8 cellular contexts compared by ENCODE assay signal in genomic region chr1:64505944-64506658, GRCh38. TPM values are rescaled to one million over a fixed set of nuclear protein-coding genes. Genes with fewer than 3 reads are reported as not detected.
DNase-seq lines count a peak whose midpoint lies in the region; ATAC-seq and TF ChIP-seq lines count a peak whose summit lies in the region.

No MANE protein-coding gene starts in this region.

- peaks cover 8% of the 10 kb centered on the region for H3K27me3 Mint-ChIP-seq in activated CD4-positive, alpha-beta memory T cell treated with anti-CD3 and anti-CD28 coated beads for 36 hours
- H3K27me3 Mint-ChIP-seq in osteocyte (ENCODE audit: unreplicated experiment): peaks cover 8% of the 10 kb centered on the region

- H3K4me1 ChIP-seq in esophagus (ENCODE audit: control insufficient read depth in 2 of 2, insufficient read depth in 2 of 2, low read length in 1 of 2): peaks cover 0 to 2% of the 10 kb centered on the region in 2 donors

- H3K9me3 ChIP-seq in AG04450 (ENCODE audit: control insufficient read depth, insufficient read depth, low read length) (no peaks in the 10 kb centered on the region), esophagus (ENCODE audit: control insufficient read depth in 2 of 2, insufficient read depth in 1 of 2, low read depth in 1 of 2, low read length in 1 of 2) (no peaks in the 10 kb centered on the region)

- WGBS in esophagus, 2 donors: 28 to 39% methylated on average over 14 to 15 of the region's 15 CpGs

- CTCF ChIA-PET in AG04450 (lab: Charles Lee): no interaction called here
- CTCF ChIA-PET in activated CD4-positive, alpha-beta memory T cell treated with anti-CD3 and anti-CD28 coated beads for 36 hours (lab: Charles Lee): no interaction called here

- peak overlapping the region; percentile 44 for H3K4me3 ChIP-seq in AG04450 (ENCODE audit: low read depth, low read length)
- H3K4me3 ChIP-seq in esophagus (ENCODE audit: low read depth in 1 of 2, low read length in 2 of 2): peak overlapping the region; percentile 5 to 50

- H3K27ac ChIP-seq in AG04450 (ENCODE audit: low read depth, low read length) (no peak overlapping the region), esophagus (ENCODE audit: low read depth in 2 of 2, low read length in 1 of 2) (peak overlapping the region; percentile 38 to 62)

- intact Hi-C loops in activated CD4-positive, alpha-beta memory T cell treated with anti-CD3 and anti-CD28 coated beads for 36 hours (cut with micrococcal nuclease): loop anchor here (5.0 kb wide), 1 partner anchor 34 kb away; the partner anchor contains the start of gene CACHD1

- ATAC-seq in HG03108 (IDR thresholded peaks at IDR 0.05; ENCODE audit: unreplicated experiment) (no peak), GM21423 (IDR thresholded peaks at IDR 0.05; ENCODE audit: unreplicated experiment) (no peak)

- peak overlapping the region; percentile 76 for H3K4me3 Mint-ChIP-seq in activated CD4-positive, alpha-beta memory T cell treated with anti-CD3 and anti-CD28 coated beads for 36 hours
- peak overlapping the region; percentile 77 for H3K4me3 Mint-ChIP-seq in osteocyte (ENCODE audit: unreplicated experiment)

- DNase-seq in AG04450 (ENCODE audit: low read depth, low spot score) (no peak), NCI-H1417 (lab: John Stamatoyannopoulos, UW) (peak; percentile 79 to 97 (median 90)), osteocyte (ENCODE audit: extremely low spot score, unreplicated experiment) (no peak), activated gamma-delta T cell (lab: John Stamatoyannopoulos, UW) (no peak)
- DNase-seq in activated CD4-positive, alpha-beta memory T cell treated with anti-CD3 and anti-CD28 coated beads for 36 hours: peak; percentile 28

- H3K36me3 Mint-ChIP-seq in activated CD4-positive, alpha-beta memory T cell treated with anti-CD3 and anti-CD28 coated beads for 36 hours: no peaks in the 10 kb centered on the region
- no peaks in the 10 kb centered on the region for H3K36me3 Mint-ChIP-seq in osteocyte (ENCODE audit: unreplicated experiment)

- TF ChIP-seq CTCF in AG04450 (IDR thresholded peaks at IDR 0.05; ENCODE audit: low read depth, low read length): no peak
- TF ChIP-seq CTCF in osteocyte (IDR thresholded peaks at IDR 0.05): no peak

- no peaks in the 10 kb centered on the region for H3K9me3 Mint-ChIP-seq in activated CD4-positive, alpha-beta memory T cell treated with anti-CD3 and anti-CD28 coated beads for 36 hours
- no peaks in the 10 kb centered on the region for H3K9me3 Mint-ChIP-seq in osteocyte (ENCODE audit: unreplicated experiment)

- H3K27me3 ChIP-seq in AG04450 (ENCODE audit: control insufficient read depth, insufficient read depth, low read length) (no peaks in the 10 kb centered on the region), esophagus (ENCODE audit: control insufficient read depth in 1 of 2, insufficient read depth in 2 of 2, low read length in 2 of 2) (no peaks in the 10 kb centered on the region)

- peaks cover 14% of the 10 kb centered on the region for H3K4me1 Mint-ChIP-seq in activated CD4-positive, alpha-beta memory T cell treated with anti-CD3 and anti-CD28 coated beads for 36 hours (ENCODE audit: low read depth)
- H3K4me1 Mint-ChIP-seq in osteocyte (ENCODE audit: unreplicated experiment): peaks cover 25% of the 10 kb centered on the region

- H3K27ac Mint-ChIP-seq in activated CD4-positive, alpha-beta memory T cell treated with anti-CD3 and anti-CD28 coated beads for 36 hours: no peak overlapping the region
- H3K27ac Mint-ChIP-seq in osteocyte (ENCODE audit: unreplicated experiment): no peak overlapping the region

- POLR2A ChIA-PET in AG04450 (lab: Yijun Ruan, JAX): no interaction called here
- POLR2A ChIA-PET in activated CD4-positive, alpha-beta memory T cell treated with anti-CD3 and anti-CD28 coated beads for 36 hours (lab: Charles Lee): no interaction called here

- no peaks in the 10 kb centered on the region for H3K36me3 ChIP-seq in esophagus (ENCODE audit: control insufficient read depth in 2 of 2, insufficient read depth in 2 of 2, low read length in 1 of 2)

RNA-seq across cellular contexts. Expression of gene CACHD1, which starts 36.2 kb away (rescaled TPM):
- polyA plus RNA-seq in AG04450 (2011; rRNA removed) (3.5 and 4.4 TPM in 2 replicates), esophagus (1 to 10 TPM; 1.6 to 2.9 TPM)
- polyA minus RNA-seq in AG04450 (2011; rRNA and poly(A)+ RNA removed): 6.6 and 6.8 TPM in 2 replicates
- total RNA-seq in activated CD4-positive, alpha-beta memory T cell treated with anti-CD3 and anti-CD28 coated beads for 36 hours: under 1 TPM; 0.27 to 0.33 TPM
- total RNA-seq in osteocyte: 5.5 TPM in 2 replicates

Comparison
In these comparisons a context has a peak if more than half of its experiments do, and no peak if none do; other contexts are left out.
1. DNase-seq: peak in NCI-H1417 (3 of 3) and activated CD4-positive, alpha-beta memory T cell treated with anti-CD3 and anti-CD28 coated beads for 36 hours (single experiment); none in AG04450 (single experiment), osteocyte (single experiment) and activated gamma-delta T cell (single experiment).